Comparison of ENCODE assay signal across 8 cellular contexts in the genomic region with DNA sequence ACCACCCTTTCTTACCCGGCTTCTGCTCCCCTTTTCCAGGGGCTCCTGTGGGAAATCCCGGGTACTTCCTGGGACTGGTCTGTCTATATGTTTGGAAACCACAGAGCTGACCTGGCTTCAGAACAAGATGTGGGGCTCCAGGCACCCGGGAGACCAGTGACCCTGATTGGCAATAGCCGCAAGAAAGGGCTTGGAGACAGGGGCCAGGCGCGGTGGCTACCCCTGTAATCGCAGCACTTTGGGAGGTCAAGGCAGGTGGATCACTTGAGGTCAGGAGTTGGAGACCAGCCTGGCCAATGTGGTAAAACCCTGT. TPM values are rescaled to one million over a fixed set of nuclear protein-coding genes. Genes with fewer than 3 reads are reported as not detected.
DNase-seq lines count a peak whose midpoint lies in the region; ATAC-seq and TF ChIP-seq lines count a peak whose summit lies in the region.

No MANE protein-coding gene starts in this region.

- peak overlapping the region; percentile 100 for H3K27ac Mint-ChIP-seq in activated T-cell treated with anti-CD3 and anti-CD28 coated beads, Interleukin-2, amount 50 U/mL, for 24 hours
- peak overlapping the region; percentile 99 for H3K27ac Mint-ChIP-seq in brain

- H3K4me3 ChIP-seq in lower lobe of right lung (peak overlapping the region; percentile 91), tibial artery (peak overlapping the region; percentile 67 to 97)

- H3K4me1 ChIP-seq in lower lobe of right lung (peaks cover 58% of the 10 kb centered on the region), tibial artery (peaks cover 0 to 59% (median 50%) of the 10 kb centered on the region in 4 donors)

- H3K4me3 Mint-ChIP-seq in activated T-cell treated with anti-CD3 and anti-CD28 coated beads, Interleukin-2, amount 50 U/mL, for 24 hours, result peak overlapping the region; percentile 100
- peak overlapping the region; percentile 79 to 90 (median 86) for H3K4me3 Mint-ChIP-seq in brain

- peaks cover 52% of the 10 kb centered on the region for H3K36me3 Mint-ChIP-seq in activated T-cell treated with anti-CD3 and anti-CD28 coated beads, Interleukin-2, amount 50 U/mL, for 24 hours (ENCODE audit: low read depth)
- peaks cover 11% of the 10 kb centered on the region for H3K36me3 Mint-ChIP-seq in brain

- DNase-seq in activated T-cell treated with anti-CD3 and anti-CD28 coated beads, Interleukin-2, amount 50 U/mL, for 24 hours, result no peak
- no peak for DNase-seq in activated T-cell treated with anti-CD3 and anti-CD28 coated beads, Interleukin-2, amount 50 U/mL, for 48 hours
- DNase-seq in lower lobe of right lung (peak; percentile 51), tibial artery (peak in 1 of 2 donors; percentile 32), NCI-H1417 (lab: John Stamatoyannopoulos, UW) (no peak), SKM-1 treated with dmso at 0.1 percent for 144 hours (lab: John Stamatoyannopoulos, UW; ENCODE audit: unreplicated experiment) (no peak), globus pallidus (ENCODE audit: low spot score) (no peak)

- H3K9me3 ChIP-seq in lower lobe of right lung, result no peaks in the 10 kb centered on the region
- no peaks in the 10 kb centered on the region for H3K9me3 ChIP-seq in tibial artery

- peak overlapping the region; percentile 100 for H3K27ac ChIP-seq in lower lobe of right lung
- peak overlapping the region; percentile 94 to 99 for H3K27ac ChIP-seq in tibial artery

- H3K36me3 ChIP-seq in lower lobe of right lung (no peaks in the 10 kb centered on the region), tibial artery (peaks cover 13 to 16% (median 13%) of the 10 kb centered on the region in 3 donors)

- H3K27me3 Mint-ChIP-seq in activated T-cell treated with anti-CD3 and anti-CD28 coated beads, Interleukin-2, amount 50 U/mL, for 24 hours, result peaks cover 2% of the 10 kb centered on the region
- peaks cover 5% of the 10 kb centered on the region for H3K27me3 Mint-ChIP-seq in brain

- no peaks in the 10 kb centered on the region for H3K9me3 Mint-ChIP-seq in activated T-cell treated with anti-CD3 and anti-CD28 coated beads, Interleukin-2, amount 50 U/mL, for 24 hours
- H3K9me3 Mint-ChIP-seq in brain, result peaks cover 0 to 11% (median 3%) of the 10 kb centered on the region in 5 experiments

- H3K4me1 Mint-ChIP-seq in activated T-cell treated with anti-CD3 and anti-CD28 coated beads, Interleukin-2, amount 50 U/mL, for 24 hours (ENCODE audit: low read depth), result peaks cover 54% of the 10 kb centered on the region
- peaks cover 95% of the 10 kb centered on the region for H3K4me1 Mint-ChIP-seq in brain

- TF ChIP-seq CTCF in brain (conservative IDR thresholded peaks at IDR 0.05), result no peak
- TF ChIP-seq CTCF in lower lobe of right lung (IDR thresholded peaks at IDR 0.05), result no peak
- TF ChIP-seq CTCF in tibial artery (IDR thresholded peaks at IDR 0.05), result no peak

- intact Hi-C loops in lower lobe of right lung (cut with DNase I), result no loop called here
- intact Hi-C loops in tibial artery (cut with DNase I; ENCODE audit: low total_unique reads), result loop anchor here (1.0 kb wide), 1 partner anchor 90 kb away; no protein-coding TSS in a partner anchor

- no peak for ATAC-seq in lower lobe of right lung

- H3K27me3 ChIP-seq in lower lobe of right lung (ENCODE audit: low read depth) (no peaks in the 10 kb centered on the region), tibial artery (no peaks in the 10 kb centered on the region)

RNA-seq across cellular contexts. Expression of gene NEAT1, which starts 3.2 kb away (rescaled TPM):
- 3.8 TPM for polyA plus RNA-seq in brain (ENCODE audit: insufficient read depth, low read depth, low replicate concordance)
- 980 TPM for total RNA-seq in lower lobe of right lung

RNA-seq across cellular contexts. Expression of gene FRMD8, which starts 33.0 kb away (rescaled TPM):
- 20.3 TPM for polyA plus RNA-seq in brain (ENCODE audit: insufficient read depth, low read depth, low replicate concordance)
- total RNA-seq in lower lobe of right lung, result 22.6 TPM

RNA-seq across cellular contexts. Expression of gene SLC25A45, which starts 37.0 kb away (rescaled TPM):
- 4.0 TPM for polyA plus RNA-seq in brain (ENCODE audit: insufficient read depth, low read depth, low replicate concordance)
- 13.0 TPM for total RNA-seq in lower lobe of right lung
